ENCODE assay signal across 5 cellular contexts in the genomic region with DNA sequence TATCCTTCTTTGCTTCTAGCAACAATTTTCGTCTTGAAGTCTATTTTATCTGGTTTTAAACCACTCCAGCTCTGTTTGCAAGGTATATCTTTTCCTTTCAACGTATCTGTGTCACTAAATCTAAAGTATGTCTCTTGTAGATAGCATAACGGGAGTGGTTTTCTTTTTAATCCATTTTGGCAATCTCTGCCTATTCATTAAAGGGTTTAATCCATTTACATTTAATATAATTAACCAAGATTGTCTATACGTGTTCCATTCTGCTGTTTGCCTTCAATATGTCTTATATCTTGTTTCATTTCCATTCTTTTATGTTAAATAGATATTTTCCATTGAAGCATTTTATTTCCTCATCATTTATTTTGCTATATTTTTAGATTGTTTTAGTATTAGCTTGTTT.
"Had no signal": no experiment of that assay in that cellular context is flagged by ENCODE, and none has a peak within 500 bp of the region (broad histone marks: within the 10 kb centered on the region; RNA-seq: fewer than 3 reads in every experiment).

No MANE protein-coding gene starts in this region.

- H3K36me3 ChIP-seq: HAP-1 had no signal

- H3K9me3 ChIP-seq: HAP-1 had no signal

- H3K4me1 ChIP-seq: HAP-1 had no signal

- H3K27ac ChIP-seq: GM23248 had no signal

- H3K4me3 ChIP-seq: GM23248, HAP-1 had no signal

- FAIRE-seq: HepG2 had no signal

- DNase-seq: GM23248, GOT3, H7 had no signal
